ENCODE assay signal across 30 cellular contexts in genomic region chr21:43797415-43797814, GRCh38.
"Had no signal": no experiment of that assay in that cellular context is flagged by ENCODE, and none has a peak within 500 bp of the region (broad histone marks: within the 10 kb centered on the region; RNA-seq: fewer than 3 reads in every experiment).

No MANE protein-coding gene starts in this region.

- H3K4me1 Mint-ChIP-seq: activated naive CD4-positive, alpha-beta T cell treated with anti-CD3 and anti-CD28 coated beads, Interleukin-2, amount 10 ng/mL, durations not matched to agents 7 days and 5 days; activated naive CD8-positive, alpha-beta T cell treated with anti-CD3 and anti-CD28 coated beads, Interleukin-2, amount 10 ng/mL, durations not matched to agents 7 days and 5 days; WTC11 had no signal

- H3K9me3 ChIP-seq: esophagus squamous epithelium, gastroesophageal sphincter had no signal

- H3K4me1 ChIP-seq: esophagus squamous epithelium, gastroesophageal sphincter had no signal

- H3K4me3 Mint-ChIP-seq: activated CD4-positive, alpha-beta memory T cell treated with anti-CD3 and anti-CD28 coated beads, Interleukin-2, amount 10 ng/mL, durations not matched to agents 7 days and 5 days; activated CD4-positive, alpha-beta T cell treated with anti-CD3 and anti-CD28 coated beads, Interleukin-2, amount 10 ng/mL, durations not matched to agents 7 days and 5 days; activated naive CD4-positive, alpha-beta T cell treated with anti-CD3 and anti-CD28 coated beads, Interleukin-2, amount 10 ng/mL, durations not matched to agents 7 days and 5 days; activated naive CD8-positive, alpha-beta T cell treated with anti-CD3 and anti-CD28 coated beads, Interleukin-2, amount 10 ng/mL, durations not matched to agents 7 days and 5 days; activated T-cell treated with anti-CD3 and anti-CD28 coated beads, Interleukin-2, amount 50 U/mL, for 24 hours; activated T-cell treated with anti-CD3 and anti-CD28 coated beads, Interleukin-2, amount 50 U/mL, for 72 hours; central memory CD8-positive, alpha-beta T cell; effector memory CD8-positive, alpha-beta T cell; WTC11 had no signal

- DNase-seq: activated CD4-positive, alpha-beta memory T cell treated with anti-CD3 and anti-CD28 coated beads, Interleukin-2, amount 10 ng/mL, durations not matched to agents 7 days and 5 days; activated CD4-positive, alpha-beta T cell treated with anti-CD3 and anti-CD28 coated beads for 1 hour; activated CD4-positive, alpha-beta T cell treated with anti-CD3 and anti-CD28 coated beads for 4 hours; activated CD4-positive, alpha-beta T cell treated with anti-CD3 and anti-CD28 coated beads, Interleukin-2, amount 10 ng/mL, durations not matched to agents 7 days and 5 days; activated CD4-positive, alpha-beta T cell treated with anti-CD3 and anti-CD28 coated beads, Interleukin-2, amount 50 U/mL, for 4 hours; activated CD8-positive, alpha-beta memory T cell treated with anti-CD3 and anti-CD28 coated beads, Interleukin-2, amount 50 U/mL, for 48 hours; activated gamma-delta T cell; activated naive CD4-positive, alpha-beta T cell; activated naive CD4-positive, alpha-beta T cell treated with anti-CD3 and anti-CD28 coated beads, Interleukin-2, amount 10 ng/mL, durations not matched to agents 7 days and 5 days; activated naive CD8-positive, alpha-beta T cell treated with anti-CD3 and anti-CD28 coated beads, Interleukin-2, amount 10 ng/mL, durations not matched to agents 7 days and 5 days; activated T-cell treated with anti-CD3 and anti-CD28 coated beads for 4 hours; activated T-cell treated with anti-CD3 and anti-CD28 coated beads, Interleukin-2, amount 50 U/mL, for 24 hours; activated T-cell treated with anti-CD3 and anti-CD28 coated beads, Interleukin-2, amount 50 U/mL, for 72 hours; brain microvascular endothelial cell; dermis blood vessel endothelial cell; effector CD4-positive, alpha-beta T cell; effector memory CD8-positive, alpha-beta T cell; esophagus squamous epithelium; foreskin melanocyte; hippocampal formation; T-helper 2 cell had no signal

- H3K27me3 Mint-ChIP-seq: activated CD4-positive, alpha-beta memory T cell treated with anti-CD3 and anti-CD28 coated beads, Interleukin-2, amount 10 ng/mL, durations not matched to agents 7 days and 5 days; activated CD4-positive, alpha-beta T cell treated with anti-CD3 and anti-CD28 coated beads, Interleukin-2, amount 10 ng/mL, durations not matched to agents 7 days and 5 days; activated naive CD4-positive, alpha-beta T cell treated with anti-CD3 and anti-CD28 coated beads, Interleukin-2, amount 10 ng/mL, durations not matched to agents 7 days and 5 days; activated naive CD8-positive, alpha-beta T cell treated with anti-CD3 and anti-CD28 coated beads, Interleukin-2, amount 10 ng/mL, durations not matched to agents 7 days and 5 days; activated T-cell treated with anti-CD3 and anti-CD28 coated beads, Interleukin-2, amount 50 U/mL, for 24 hours; central memory CD8-positive, alpha-beta T cell; effector memory CD8-positive, alpha-beta T cell had no signal

- H3K27me3 ChIP-seq: brain microvascular endothelial cell, esophagus squamous epithelium, gastroesophageal sphincter had no signal

- H3K27ac ChIP-seq: brain microvascular endothelial cell, coronary artery, epithelial cell of prostate, esophagus squamous epithelium, gastroesophageal sphincter, VCaP had no signal

- H3K4me3 ChIP-seq: coronary artery, esophagus squamous epithelium, gastroesophageal sphincter had no signal

- H3K27ac Mint-ChIP-seq: activated CD4-positive, alpha-beta memory T cell treated with anti-CD3 and anti-CD28 coated beads, Interleukin-2, amount 10 ng/mL, durations not matched to agents 7 days and 5 days; activated CD4-positive, alpha-beta T cell treated with anti-CD3 and anti-CD28 coated beads, Interleukin-2, amount 10 ng/mL, durations not matched to agents 7 days and 5 days; activated naive CD4-positive, alpha-beta T cell treated with anti-CD3 and anti-CD28 coated beads, Interleukin-2, amount 10 ng/mL, durations not matched to agents 7 days and 5 days; activated T-cell treated with anti-CD3 and anti-CD28 coated beads, Interleukin-2, amount 50 U/mL, for 24 hours; activated T-cell treated with anti-CD3 and anti-CD28 coated beads, Interleukin-2, amount 50 U/mL, for 72 hours; WTC11 had no signal

- H3K9me3 Mint-ChIP-seq: activated CD4-positive, alpha-beta memory T cell treated with anti-CD3 and anti-CD28 coated beads, Interleukin-2, amount 10 ng/mL, durations not matched to agents 7 days and 5 days; activated CD4-positive, alpha-beta T cell treated with anti-CD3 and anti-CD28 coated beads, Interleukin-2, amount 10 ng/mL, durations not matched to agents 7 days and 5 days; activated naive CD4-positive, alpha-beta T cell treated with anti-CD3 and anti-CD28 coated beads, Interleukin-2, amount 10 ng/mL, durations not matched to agents 7 days and 5 days; activated naive CD4-positive, alpha-beta T cell treated with anti-CD3 and anti-CD28 coated beads, Interleukin-2, amount 50 U/mL, for 72 hours; activated naive CD8-positive, alpha-beta T cell treated with anti-CD3 and anti-CD28 coated beads, Interleukin-2, amount 10 ng/mL, durations not matched to agents 7 days and 5 days; activated T-cell treated with anti-CD3 and anti-CD28 coated beads, Interleukin-2, amount 50 U/mL, for 24 hours; activated T-cell treated with anti-CD3 and anti-CD28 coated beads, Interleukin-2, amount 50 U/mL, for 72 hours; central memory CD8-positive, alpha-beta T cell; effector memory CD8-positive, alpha-beta T cell; WTC11 had no signal

- ATAC-seq: activated naive CD4-positive, alpha-beta T cell treated with anti-CD3 and anti-CD28 coated beads, Interleukin-2, amount 50 U/mL, for 72 hours; activated T-cell treated with anti-CD3 and anti-CD28 coated beads, Interleukin-2, amount 50 U/mL, for 72 hours; effector memory CD8-positive, alpha-beta T cell; gastroesophageal sphincter; WTC11 had no signal

- FAIRE-seq: astrocyte, bronchial epithelial cell had no signal
